ENCODE assay signal across 1 cellular context in the genomic region with DNA sequence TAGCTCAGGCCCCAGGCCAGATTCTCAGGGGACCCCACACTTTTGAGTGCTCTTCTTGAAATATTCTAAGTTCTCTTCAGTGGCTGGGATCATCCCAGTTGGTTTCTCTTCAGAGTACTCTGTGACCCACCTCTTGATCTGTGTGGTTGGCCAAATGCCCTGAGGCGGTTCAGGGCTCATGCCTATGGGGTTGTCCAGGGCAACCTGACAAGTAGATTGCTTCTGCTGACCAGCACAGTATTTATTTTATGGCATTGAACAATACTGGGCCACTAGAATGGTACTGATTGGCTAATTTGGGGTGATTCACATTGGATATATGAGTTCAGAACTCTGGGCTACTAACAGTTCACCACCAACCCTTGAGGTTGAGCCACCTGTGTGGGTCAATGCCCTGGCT.
TF ChIP-seq lines count a peak whose summit lies in the region.

No MANE protein-coding gene starts in this region.

TF ChIP-seq in GM23338, 12 proteins besides CTCF, POLR2A, EP300 and RAD21 (continued from another document):
- TF ChIP-seq, protein P1, sequence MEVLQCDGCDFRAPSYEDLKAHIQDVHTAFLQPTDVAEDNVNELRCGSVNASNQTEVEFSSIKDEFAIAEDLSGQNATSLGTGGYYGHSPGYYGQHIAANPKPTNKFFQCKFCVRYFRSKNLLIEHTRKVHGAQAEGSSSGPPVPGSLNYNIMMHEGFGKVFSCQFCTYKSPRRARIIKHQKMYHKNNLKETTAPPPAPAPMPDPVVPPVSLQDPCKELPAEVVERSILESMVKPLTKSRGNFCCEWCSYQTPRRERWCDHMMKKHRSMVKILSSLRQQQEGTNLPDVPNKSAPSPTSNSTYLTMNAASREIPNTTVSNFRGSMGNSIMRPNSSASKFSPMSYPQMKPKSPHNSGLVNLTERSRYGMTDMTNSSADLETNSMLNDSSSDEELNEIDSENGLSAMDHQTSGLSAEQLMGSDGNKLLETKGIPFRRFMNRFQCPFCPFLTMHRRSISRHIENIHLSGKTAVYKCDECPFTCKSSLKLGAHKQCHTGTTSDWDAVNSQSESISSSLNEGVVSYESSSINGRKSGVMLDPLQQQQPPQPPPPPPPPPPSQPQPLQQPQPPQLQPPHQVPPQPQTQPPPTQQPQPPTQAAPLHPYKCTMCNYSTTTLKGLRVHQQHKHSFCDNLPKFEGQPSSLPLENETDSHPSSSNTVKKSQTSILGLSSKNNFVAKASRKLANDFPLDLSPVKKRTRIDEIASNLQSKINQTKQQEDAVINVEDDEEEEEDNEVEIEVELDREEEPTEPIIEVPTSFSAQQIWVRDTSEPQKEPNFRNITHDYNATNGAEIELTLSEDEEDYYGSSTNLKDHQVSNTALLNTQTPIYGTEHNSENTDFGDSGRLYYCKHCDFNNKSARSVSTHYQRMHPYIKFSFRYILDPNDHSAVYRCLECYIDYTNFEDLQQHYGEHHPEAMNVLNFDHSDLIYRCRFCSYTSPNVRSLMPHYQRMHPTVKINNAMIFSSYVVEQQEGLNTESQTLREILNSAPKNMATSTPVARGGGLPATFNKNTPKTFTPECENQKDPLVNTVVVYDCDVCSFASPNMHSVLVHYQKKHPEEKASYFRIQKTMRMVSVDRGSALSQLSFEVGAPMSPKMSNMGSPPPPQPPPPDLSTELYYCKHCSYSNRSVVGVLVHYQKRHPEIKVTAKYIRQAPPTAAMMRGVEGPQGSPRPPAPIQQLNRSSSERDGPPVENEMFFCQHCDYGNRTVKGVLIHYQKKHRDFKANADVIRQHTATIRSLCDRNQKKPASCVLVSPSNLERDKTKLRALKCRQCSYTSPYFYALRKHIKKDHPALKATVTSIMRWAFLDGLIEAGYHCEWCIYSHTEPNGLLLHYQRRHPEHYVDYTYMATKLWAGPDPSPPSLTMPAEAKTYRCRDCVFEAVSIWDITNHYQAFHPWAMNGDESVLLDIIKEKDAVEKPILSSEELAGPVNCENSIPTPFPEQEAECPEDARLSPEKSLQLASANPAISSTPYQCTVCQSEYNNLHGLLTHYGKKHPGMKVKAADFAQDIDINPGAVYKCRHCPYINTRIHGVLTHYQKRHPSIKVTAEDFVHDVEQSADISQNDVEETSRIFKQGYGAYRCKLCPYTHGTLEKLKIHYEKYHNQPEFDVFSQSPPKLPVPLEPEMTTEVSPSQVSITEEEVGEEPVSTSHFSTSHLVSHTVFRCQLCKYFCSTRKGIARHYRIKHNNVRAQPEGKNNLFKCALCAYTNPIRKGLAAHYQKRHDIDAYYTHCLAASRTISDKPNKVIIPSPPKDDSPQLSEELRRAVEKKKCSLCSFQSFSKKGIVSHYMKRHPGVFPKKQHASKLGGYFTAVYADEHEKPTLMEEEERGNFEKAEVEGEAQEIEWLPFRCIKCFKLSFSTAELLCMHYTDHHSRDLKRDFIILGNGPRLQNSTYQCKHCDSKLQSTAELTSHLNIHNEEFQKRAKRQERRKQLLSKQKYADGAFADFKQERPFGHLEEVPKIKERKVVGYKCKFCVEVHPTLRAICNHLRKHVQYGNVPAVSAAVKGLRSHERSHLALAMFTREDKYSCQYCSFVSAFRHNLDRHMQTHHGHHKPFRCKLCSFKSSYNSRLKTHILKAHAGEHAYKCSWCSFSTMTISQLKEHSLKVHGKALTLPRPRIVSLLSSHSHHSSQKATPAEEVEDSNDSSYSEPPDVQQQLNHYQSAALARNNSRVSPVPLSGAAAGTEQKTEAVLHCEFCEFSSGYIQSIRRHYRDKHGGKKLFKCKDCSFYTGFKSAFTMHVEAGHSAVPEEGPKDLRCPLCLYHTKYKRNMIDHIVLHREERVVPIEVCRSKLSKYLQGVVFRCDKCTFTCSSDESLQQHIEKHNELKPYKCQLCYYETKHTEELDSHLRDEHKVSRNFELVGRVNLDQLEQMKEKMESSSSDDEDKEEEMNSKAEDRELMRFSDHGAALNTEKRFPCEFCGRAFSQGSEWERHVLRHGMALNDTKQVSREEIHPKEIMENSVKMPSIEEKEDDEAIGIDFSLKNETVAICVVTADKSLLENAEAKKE (CRISPR knock-in tag; IDR thresholded peaks at IDR 0.05) = no peak
- TF ChIP-seq EZH2phosphoT487 (IDR thresholded peaks at IDR 0.05; ENCODE audit: unreplicated experiment) = no peak
TF ChIP-seq in GM23338: peak in this region for 0.
